8 cellular contexts compared by ENCODE assay signal in genomic region chr4:153649572-153649991, GRCh38.
DNase-seq lines count a peak whose midpoint lies in the region; ATAC-seq and TF ChIP-seq lines count a peak whose summit lies in the region.

No MANE protein-coding gene starts in this region.

- no peak overlapping the region for H3K4me3 ChIP-seq in AG09309 (ENCODE audit: control insufficient read depth, low read depth, low read length)
- no peak overlapping the region for H3K4me3 ChIP-seq in GM12865 (ENCODE audit: low read depth, low read length)
- H3K4me3 ChIP-seq in fibroblast of pulmonary artery (replicated peaks; ENCODE audit: low read depth, low read length), result no peak overlapping the region

- no peak for ATAC-seq in GM19351 (IDR thresholded peaks at IDR 0.05; ENCODE audit: unreplicated experiment)
- no peak for ATAC-seq in GM18909 (IDR thresholded peaks at IDR 0.05; ENCODE audit: poor library complexity, unreplicated experiment)
- ATAC-seq in HG03460 (IDR thresholded peaks at IDR 0.05; ENCODE audit: unreplicated experiment), result no peak

- TF ChIP-seq CTCF in AG09309 (IDR thresholded peaks at IDR 0.05; ENCODE audit: control insufficient read depth, insufficient read depth, low read depth, low read length, missing control alignments), result peak; percentile 29
- peak; percentile 41 for TF ChIP-seq CTCF in GM12865 (IDR thresholded peaks at IDR 0.05; ENCODE audit: insufficient read depth, low read depth, low read length, missing control alignments)
- TF ChIP-seq CTCF in fibroblast of pulmonary artery (IDR thresholded peaks at IDR 0.05; ENCODE audit: low read length, missing control alignments), result peak; percentile 29

- DNase-seq in AG09309 (ENCODE audit: low read depth), result no peak
- DNase-seq in GM12865 (ENCODE audit: low read depth), result peak; percentile 65
- DNase-seq in RKO (ENCODE audit: low spot score), result peak; percentile 57
- peak; percentile 24 for DNase-seq in fibroblast of pulmonary artery (ENCODE audit: low read depth)
- DNase-seq in NCI-H446 treated with DMSO at 0.1 percent for 48 hours (lab: John Stamatoyannopoulos, UW), result no peak

Comparison
In these comparisons a context has a peak if more than half of its experiments do, and no peak if none do; other contexts are left out.
1. DNase-seq: peak in GM12865 (single experiment), RKO (single experiment) and fibroblast of pulmonary artery (single experiment); none in AG09309 (single experiment) and NCI-H446 treated with DMSO at 0.1 percent for 48 hours (single experiment).
2. Peak in every context shown above with its lines, with median percentiles within 50 percentile points of each other: CTCF ChIP-seq.